In genomic region chr1:17437260-17438175, GRCh38 we compare ENCODE assay signal across 8 cellular contexts. TPM values are rescaled to one million over a fixed set of nuclear protein-coding genes. Genes with fewer than 3 reads are reported as not detected.
DNase-seq lines count a peak whose midpoint lies in the region; ATAC-seq and TF ChIP-seq lines count a peak whose summit lies in the region.

No MANE protein-coding gene starts in this region.

- H3K9ac ChIP-seq in trophoblast cell (ENCODE audit: low read length), result peak overlapping the region; percentile 97

- H3K36me3 ChIP-seq in trophoblast cell (ENCODE audit: control insufficient read depth in 1 of 2, insufficient read depth in 2 of 2, low read length in 2 of 2), result peaks cover 13 to 23% of the 10 kb centered on the region in 2 experiments
- peaks cover 0 to under 1% of the 10 kb centered on the region in 2 donors for H3K36me3 ChIP-seq in vagina

- DNase-seq in NCI-H748 (lab: John Stamatoyannopoulos, UW; ENCODE audit: unreplicated experiment), result peak; percentile 67
- no peak for DNase-seq in NCI-H748 treated with DMSO at 0.1 percent for 48 hours (lab: John Stamatoyannopoulos, UW)
- DNase-seq in RWPE1 (ENCODE audit: low spot score), result peak; percentile 66
- peak; percentile 63 for DNase-seq in Right ventricle myocardium superior
- DNase-seq in trophoblast cell, result peak in 1 of 2 donors; percentile 63
- no peak for DNase-seq in vagina (ENCODE audit: extremely low spot score in 2 of 2)

- peak overlapping the region; percentile 74 for H3K27ac Mint-ChIP-seq in activated naive CD4-positive, alpha-beta T cell treated with anti-CD3 and anti-CD28 coated beads, Interleukin-2, amount 50 U/mL, for 24 hours

- H3K4ac ChIP-seq in trophoblast cell (ENCODE audit: low read depth, low read length), result peak overlapping the region; percentile 85

- H3K9me3 ChIP-seq in trophoblast cell (ENCODE audit: insufficient read depth, low read depth, low read length), result peaks cover 1% of the 10 kb centered on the region
- no peaks in the 10 kb centered on the region for H3K9me3 ChIP-seq in vagina

- peaks cover 20% of the 10 kb centered on the region for H3K79me1 ChIP-seq in trophoblast cell (ENCODE audit: low read length)

- H3K4me3 Mint-ChIP-seq in activated naive CD4-positive, alpha-beta T cell treated with anti-CD3 and anti-CD28 coated beads, Interleukin-2, amount 50 U/mL, for 24 hours, result peak overlapping the region; percentile 76

- no peak overlapping the region for H3K23ac ChIP-seq in trophoblast cell (ENCODE audit: low read length)

- peak overlapping the region; percentile 98 for H3K18ac ChIP-seq in trophoblast cell (ENCODE audit: low read length)

- peak overlapping the region; percentile 46 for H2BK12ac ChIP-seq in trophoblast cell (ENCODE audit: low read length)

- H3K9me3 Mint-ChIP-seq in activated naive CD4-positive, alpha-beta T cell treated with anti-CD3 and anti-CD28 coated beads, Interleukin-2, amount 50 U/mL, for 24 hours, result no peaks in the 10 kb centered on the region

- H4K8ac ChIP-seq in trophoblast cell (ENCODE audit: low read depth, low read length), result peak overlapping the region; percentile 94

- H4K91ac ChIP-seq in trophoblast cell (ENCODE audit: low read depth, low read length), result peak overlapping the region; percentile 94

- peak overlapping the region; percentile 91 for H2BK120ac ChIP-seq in trophoblast cell (ENCODE audit: insufficient read depth, low read length, poor library complexity)

- POLR2A ChIA-PET in RWPE1 (lab: Yijun Ruan, JAX; ENCODE audit: low non-redundant PET), result no interaction called here

- TF ChIP-seq CTCF in RWPE1 (conservative IDR thresholded peaks at IDR 0.05; ENCODE audit: low read depth), result no peak
- TF ChIP-seq CTCF in vagina (IDR thresholded peaks at IDR 0.05), result no peak

- H3K27ac ChIP-seq in RWPE1 (peak overlapping the region; percentile 99), trophoblast cell (ENCODE audit: low read depth, low read length) (peak overlapping the region; percentile 94), vagina (peak overlapping the region; percentile 89)

- H3K14ac ChIP-seq in trophoblast cell (ENCODE audit: low read length), result peak overlapping the region; percentile 97

- peak; percentile 22 for ATAC-seq in HG03108 (IDR thresholded peaks at IDR 0.05; ENCODE audit: unreplicated experiment)
- ATAC-seq in Right ventricle myocardium superior (ENCODE audit: poor library complexity), result peak; percentile 69

- H2AFZ ChIP-seq in trophoblast cell (ENCODE audit: insufficient read depth, low read length, poor library complexity), result peak overlapping the region; percentile 77

- H2AK5ac ChIP-seq in trophoblast cell (ENCODE audit: low read length), result peak overlapping the region; percentile 52

- TF ChIP-seq POLR2A in vagina (IDR thresholded peaks at IDR 0.05), result peak in 1 of 2 donors; percentile 12

- peak overlapping the region; percentile 92 for H3K4me2 ChIP-seq in trophoblast cell (ENCODE audit: low read length)

- peaks cover 64% of the 10 kb centered on the region for H3K4me1 Mint-ChIP-seq in activated naive CD4-positive, alpha-beta T cell treated with anti-CD3 and anti-CD28 coated beads, Interleukin-2, amount 50 U/mL, for 24 hours

- no peaks in the 10 kb centered on the region for H3K27me3 ChIP-seq in trophoblast cell (ENCODE audit: insufficient read depth, low read length)
- H3K27me3 ChIP-seq in vagina, result no peaks in the 10 kb centered on the region

- H3K27me3 Mint-ChIP-seq in activated naive CD4-positive, alpha-beta T cell treated with anti-CD3 and anti-CD28 coated beads, Interleukin-2, amount 50 U/mL, for 24 hours, result no peaks in the 10 kb centered on the region

- H3K4me1 ChIP-seq in trophoblast cell (ENCODE audit: control insufficient read depth in 1 of 2, insufficient read depth in 2 of 2, low read length in 2 of 2) (peaks cover 20 to 34% of the 10 kb centered on the region in 2 experiments), vagina (peaks cover 34% of the 10 kb centered on the region)

- CTCF ChIA-PET in RWPE1 (lab: Yijun Ruan, JAX), result no interaction called here

- WGBS in trophoblast cell (ENCODE audit: extremely low coverage, insufficient coverage, insufficient read length), result no CpG with 5 or more reads among the region's 103 CpGs

- H3K79me2 ChIP-seq in trophoblast cell (ENCODE audit: control insufficient read depth, insufficient read depth, low read length, poor library complexity), result peaks cover 29% of the 10 kb centered on the region

- H3K36me3 Mint-ChIP-seq in activated naive CD4-positive, alpha-beta T cell treated with anti-CD3 and anti-CD28 coated beads, Interleukin-2, amount 50 U/mL, for 24 hours, result peaks cover 1% of the 10 kb centered on the region

- peak overlapping the region; percentile 76 for H4K12ac ChIP-seq in trophoblast cell (ENCODE audit: low read depth, low read length)

- H3K4me3 ChIP-seq in trophoblast cell (ENCODE audit: low read depth, low read length) (peak overlapping the region; percentile 99), vagina (peak overlapping the region; percentile 79 to 90)

- intact Hi-C loops in Right ventricle myocardium superior (cut with DNase I) (no loop called here), vagina (cut with DNase I) (no loop called here)

- H2BK5ac ChIP-seq in trophoblast cell (ENCODE audit: low read depth, low read length, poor library complexity), result peak overlapping the region; percentile 87

RNA-seq across cellular contexts. Expression of gene RCC2, which starts 2.0 kb away (rescaled TPM):
- total RNA-seq in Right ventricle myocardium superior (11.3 TPM), vagina (31.2 TPM)
- 76.2 and 78.2 TPM in 2 replicates for polyA plus RNA-seq in trophoblast cell (2013)

Comparison
In these comparisons a context has a peak if more than half of its experiments do, and no peak if none do; other contexts are left out.
1. DNase-seq: peak in NCI-H748 (single experiment), RWPE1 (single experiment) and Right ventricle myocardium superior (single experiment); none in NCI-H748 treated with DMSO at 0.1 percent for 48 hours (single experiment) and vagina (0 of 2).
2. Peak in every context shown above with its lines, with median percentiles within 50 percentile points of each other: H3K27ac ChIP-seq.